In the genomic region with DNA sequence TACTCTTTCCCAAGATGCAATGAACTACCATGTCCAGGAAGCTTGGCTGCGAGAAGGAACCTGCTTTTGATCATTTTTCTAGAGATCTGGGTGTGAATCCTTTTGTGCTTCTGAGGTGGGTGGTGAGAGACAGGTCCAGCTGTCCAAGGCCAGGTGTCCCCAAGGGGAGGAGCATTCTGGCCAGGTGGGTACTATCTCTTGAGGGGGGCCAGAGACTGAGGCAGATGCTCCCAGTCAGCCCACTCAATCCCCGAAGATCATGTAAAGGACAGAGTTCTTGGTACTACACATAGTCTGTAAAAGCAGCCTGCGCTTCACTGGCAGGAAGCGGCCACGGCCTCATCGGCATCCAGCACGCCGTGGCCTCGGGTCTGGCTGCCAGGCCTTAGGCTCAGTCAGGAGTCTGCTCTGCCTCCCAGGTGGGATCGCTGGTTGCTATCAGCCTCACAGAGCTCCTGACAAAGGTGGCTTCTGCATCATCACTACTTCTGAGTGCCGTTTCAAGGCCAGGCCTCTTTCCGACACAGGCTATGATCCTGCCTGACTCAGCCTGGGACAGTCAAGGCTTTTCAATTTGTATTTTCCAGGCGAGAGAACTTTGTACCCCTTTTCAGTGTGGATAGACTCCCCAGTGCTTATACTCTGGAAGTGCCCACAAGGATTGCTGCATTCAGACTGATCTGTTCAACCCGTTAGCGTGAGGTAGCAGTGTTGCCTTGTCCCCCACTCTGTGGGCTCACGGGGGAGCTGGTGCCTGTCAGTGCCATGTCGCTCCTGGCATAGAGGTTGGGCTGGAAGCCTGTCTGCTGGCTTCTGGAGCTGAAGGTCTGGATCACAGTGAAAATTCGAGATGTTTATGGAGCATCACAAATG, we compare ENCODE assay signal across 1 cellular context.
TF ChIP-seq lines count a peak whose summit lies in the region.

No MANE protein-coding gene starts in this region.

TF ChIP-seq in HepG2, 621 proteins besides CTCF, POLR2A, EP300 and RAD21 (continued from another document and continues in another):
- TF ChIP-seq, protein P1, sequence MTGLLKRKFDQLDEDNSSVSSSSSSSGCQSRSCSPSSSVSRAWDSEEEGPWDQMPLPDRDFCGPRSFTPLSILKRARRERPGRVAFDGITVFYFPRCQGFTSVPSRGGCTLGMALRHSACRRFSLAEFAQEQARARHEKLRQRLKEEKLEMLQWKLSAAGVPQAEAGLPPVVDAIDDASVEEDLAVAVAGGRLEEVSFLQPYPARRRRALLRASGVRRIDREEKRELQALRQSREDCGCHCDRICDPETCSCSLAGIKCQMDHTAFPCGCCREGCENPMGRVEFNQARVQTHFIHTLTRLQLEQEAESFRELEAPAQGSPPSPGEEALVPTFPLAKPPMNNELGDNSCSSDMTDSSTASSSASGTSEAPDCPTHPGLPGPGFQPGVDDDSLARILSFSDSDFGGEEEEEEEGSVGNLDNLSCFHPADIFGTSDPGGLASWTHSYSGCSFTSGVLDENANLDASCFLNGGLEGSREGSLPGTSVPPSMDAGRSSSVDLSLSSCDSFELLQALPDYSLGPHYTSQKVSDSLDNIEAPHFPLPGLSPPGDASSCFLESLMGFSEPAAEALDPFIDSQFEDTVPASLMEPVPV (CRISPR knock-in tag; IDR thresholded peaks at IDR 0.05): no peak; the same call in 1 of the 2 replicates
- no peak for TF ChIP-seq DPF2 (CRISPR knock-in tag; IDR thresholded peaks at IDR 0.05; ENCODE audit: borderline replicate concordance, low read depth)
- TF ChIP-seq ZFP36L1 (CRISPR knock-in tag; IDR thresholded peaks at IDR 0.05): no peak
- no peak for TF ChIP-seq ZNF557 (CRISPR knock-in tag; IDR thresholded peaks at IDR 0.05)
- TF ChIP-seq, protein P2, sequence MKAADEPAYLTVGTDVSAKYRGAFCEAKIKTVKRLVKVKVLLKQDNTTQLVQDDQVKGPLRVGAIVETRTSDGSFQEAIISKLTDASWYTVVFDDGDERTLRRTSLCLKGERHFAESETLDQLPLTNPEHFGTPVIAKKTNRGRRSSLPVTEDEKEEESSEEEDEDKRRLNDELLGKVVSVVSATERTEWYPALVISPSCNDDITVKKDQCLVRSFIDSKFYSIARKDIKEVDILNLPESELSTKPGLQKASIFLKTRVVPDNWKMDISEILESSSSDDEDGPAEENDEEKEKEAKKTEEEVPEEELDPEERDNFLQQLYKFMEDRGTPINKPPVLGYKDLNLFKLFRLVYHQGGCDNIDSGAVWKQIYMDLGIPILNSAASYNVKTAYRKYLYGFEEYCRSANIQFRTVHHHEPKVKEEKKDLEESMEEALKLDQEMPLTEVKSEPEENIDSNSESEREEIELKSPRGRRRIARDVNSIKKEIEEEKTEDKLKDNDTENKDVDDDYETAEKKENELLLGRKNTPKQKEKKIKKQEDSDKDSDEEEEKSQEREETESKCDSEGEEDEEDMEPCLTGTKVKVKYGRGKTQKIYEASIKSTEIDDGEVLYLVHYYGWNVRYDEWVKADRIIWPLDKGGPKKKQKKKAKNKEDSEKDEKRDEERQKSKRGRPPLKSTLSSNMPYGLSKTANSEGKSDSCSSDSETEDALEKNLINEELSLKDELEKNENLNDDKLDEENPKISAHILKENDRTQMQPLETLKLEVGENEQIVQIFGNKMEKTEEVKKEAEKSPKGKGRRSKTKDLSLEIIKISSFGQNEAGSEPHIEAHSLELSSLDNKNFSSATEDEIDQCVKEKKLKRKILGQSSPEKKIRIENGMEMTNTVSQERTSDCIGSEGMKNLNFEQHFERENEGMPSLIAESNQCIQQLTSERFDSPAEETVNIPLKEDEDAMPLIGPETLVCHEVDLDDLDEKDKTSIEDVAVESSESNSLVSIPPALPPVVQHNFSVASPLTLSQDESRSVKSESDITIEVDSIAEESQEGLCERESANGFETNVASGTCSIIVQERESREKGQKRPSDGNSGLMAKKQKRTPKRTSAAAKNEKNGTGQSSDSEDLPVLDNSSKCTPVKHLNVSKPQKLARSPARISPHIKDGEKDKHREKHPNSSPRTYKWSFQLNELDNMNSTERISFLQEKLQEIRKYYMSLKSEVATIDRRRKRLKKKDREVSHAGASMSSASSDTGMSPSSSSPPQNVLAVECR (CRISPR knock-in tag; IDR thresholded peaks at IDR 0.05; ENCODE audit: borderline replicate concordance): peak; percentile 45; the same call in 1 of the 2 replicates
- peak; percentile 58 for TF ChIP-seq SAP130 (CRISPR knock-in tag; IDR thresholded peaks at IDR 0.05; ENCODE audit: low read depth)
- no peak for TF ChIP-seq ZNF180 (CRISPR knock-in tag; IDR thresholded peaks at IDR 0.05; ENCODE audit: borderline replicate concordance, low read depth)
- no peak for TF ChIP-seq ZNF589 (CRISPR knock-in tag; conservative IDR thresholded peaks at IDR 0.05)
- TF ChIP-seq ESRRA (CRISPR knock-in tag; IDR thresholded peaks at IDR 0.05; ENCODE audit: low read depth): no peak
- TF ChIP-seq ZNF430 (CRISPR knock-in tag; IDR thresholded peaks at IDR 0.05): no peak
- TF ChIP-seq, protein P3, sequence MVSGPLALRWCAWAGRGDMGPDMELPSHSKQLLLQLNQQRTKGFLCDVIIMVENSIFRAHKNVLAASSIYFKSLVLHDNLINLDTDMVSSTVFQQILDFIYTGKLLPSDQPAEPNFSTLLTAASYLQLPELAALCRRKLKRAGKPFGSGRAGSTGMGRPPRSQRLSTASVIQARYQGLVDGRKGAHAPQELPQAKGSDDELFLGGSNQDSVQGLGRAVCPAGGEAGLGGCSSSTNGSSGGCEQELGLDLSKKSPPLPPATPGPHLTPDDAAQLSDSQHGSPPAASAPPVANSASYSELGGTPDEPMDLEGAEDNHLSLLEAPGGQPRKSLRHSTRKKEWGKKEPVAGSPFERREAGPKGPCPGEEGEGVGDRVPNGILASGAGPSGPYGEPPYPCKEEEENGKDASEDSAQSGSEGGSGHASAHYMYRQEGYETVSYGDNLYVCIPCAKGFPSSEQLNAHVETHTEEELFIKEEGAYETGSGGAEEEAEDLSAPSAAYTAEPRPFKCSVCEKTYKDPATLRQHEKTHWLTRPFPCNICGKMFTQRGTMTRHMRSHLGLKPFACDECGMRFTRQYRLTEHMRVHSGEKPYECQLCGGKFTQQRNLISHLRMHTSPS (CRISPR knock-in tag; IDR thresholded peaks at IDR 0.05; ENCODE audit: low read depth): peak; percentile 65; the same call in 1 of the 2 replicates
- TF ChIP-seq RBAK (CRISPR knock-in tag; IDR thresholded peaks at IDR 0.05): no peak
- no peak for TF ChIP-seq GLI4 (CRISPR knock-in tag; IDR thresholded peaks at IDR 0.05; ENCODE audit: borderline replicate concordance)
- no peak for TF ChIP-seq NFIC (IDR thresholded peaks at IDR 0.05; ENCODE audit: low read length)
- TF ChIP-seq, protein P4, sequence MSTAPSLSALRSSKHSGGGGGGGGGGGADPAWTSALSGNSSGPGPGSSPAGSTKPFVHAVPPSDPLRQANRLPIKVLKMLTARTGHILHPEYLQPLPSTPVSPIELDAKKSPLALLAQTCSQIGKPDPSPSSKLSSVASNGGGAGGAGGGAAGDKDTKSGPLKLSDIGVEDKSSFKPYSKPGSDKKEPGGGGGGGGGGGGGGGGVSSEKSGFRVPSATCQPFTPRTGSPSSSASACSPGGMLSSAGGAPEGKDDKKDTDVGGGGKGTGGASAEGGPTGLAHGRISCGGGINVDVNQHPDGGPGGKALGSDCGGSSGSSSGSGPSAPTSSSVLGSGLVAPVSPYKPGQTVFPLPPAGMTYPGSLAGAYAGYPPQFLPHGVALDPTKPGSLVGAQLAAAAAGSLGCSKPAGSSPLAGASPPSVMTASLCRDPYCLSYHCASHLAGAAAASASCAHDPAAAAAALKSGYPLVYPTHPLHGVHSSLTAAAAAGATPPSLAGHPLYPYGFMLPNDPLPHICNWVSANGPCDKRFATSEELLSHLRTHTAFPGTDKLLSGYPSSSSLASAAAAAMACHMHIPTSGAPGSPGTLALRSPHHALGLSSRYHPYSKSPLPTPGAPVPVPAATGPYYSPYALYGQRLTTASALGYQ (CRISPR knock-in tag; IDR thresholded peaks at IDR 0.05): no peak
- no peak for TF ChIP-seq ZNF572 (CRISPR knock-in tag; IDR thresholded peaks at IDR 0.05)
- no peak for TF ChIP-seq TRIM24 (CRISPR knock-in tag; IDR thresholded peaks at IDR 0.05)
- no peak for TF ChIP-seq TCF7L2 (IDR thresholded peaks at IDR 0.05; ENCODE audit: low read depth, low read length)
- TF ChIP-seq ZNF460 (CRISPR knock-in tag; IDR thresholded peaks at IDR 0.05; ENCODE audit: borderline replicate concordance): no peak
- TF ChIP-seq SAFB2 (CRISPR knock-in tag; IDR thresholded peaks at IDR 0.05; ENCODE audit: borderline replicate concordance, low read depth): no peak
- no peak for TF ChIP-seq SMAD3 (CRISPR knock-in tag; IDR thresholded peaks at IDR 0.05)
- TF ChIP-seq RFXANK (CRISPR knock-in tag; IDR thresholded peaks at IDR 0.05): no peak
- no peak for TF ChIP-seq ZNF234 (CRISPR knock-in tag; conservative IDR thresholded peaks at IDR 0.05)
- no peak for TF ChIP-seq KLF15 (CRISPR knock-in tag; IDR thresholded peaks at IDR 0.05; ENCODE audit: borderline replicate concordance)
- TF ChIP-seq DNMT1 (CRISPR knock-in tag; IDR thresholded peaks at IDR 0.05): no peak
- no peak for TF ChIP-seq DNMT3B (CRISPR knock-in tag; conservative IDR thresholded peaks at IDR 0.05)
- no peak; the same call in 1 of the 2 replicates for TF ChIP-seq STAG1 (CRISPR knock-in tag; IDR thresholded peaks at IDR 0.05)
- TF ChIP-seq, protein P5, sequence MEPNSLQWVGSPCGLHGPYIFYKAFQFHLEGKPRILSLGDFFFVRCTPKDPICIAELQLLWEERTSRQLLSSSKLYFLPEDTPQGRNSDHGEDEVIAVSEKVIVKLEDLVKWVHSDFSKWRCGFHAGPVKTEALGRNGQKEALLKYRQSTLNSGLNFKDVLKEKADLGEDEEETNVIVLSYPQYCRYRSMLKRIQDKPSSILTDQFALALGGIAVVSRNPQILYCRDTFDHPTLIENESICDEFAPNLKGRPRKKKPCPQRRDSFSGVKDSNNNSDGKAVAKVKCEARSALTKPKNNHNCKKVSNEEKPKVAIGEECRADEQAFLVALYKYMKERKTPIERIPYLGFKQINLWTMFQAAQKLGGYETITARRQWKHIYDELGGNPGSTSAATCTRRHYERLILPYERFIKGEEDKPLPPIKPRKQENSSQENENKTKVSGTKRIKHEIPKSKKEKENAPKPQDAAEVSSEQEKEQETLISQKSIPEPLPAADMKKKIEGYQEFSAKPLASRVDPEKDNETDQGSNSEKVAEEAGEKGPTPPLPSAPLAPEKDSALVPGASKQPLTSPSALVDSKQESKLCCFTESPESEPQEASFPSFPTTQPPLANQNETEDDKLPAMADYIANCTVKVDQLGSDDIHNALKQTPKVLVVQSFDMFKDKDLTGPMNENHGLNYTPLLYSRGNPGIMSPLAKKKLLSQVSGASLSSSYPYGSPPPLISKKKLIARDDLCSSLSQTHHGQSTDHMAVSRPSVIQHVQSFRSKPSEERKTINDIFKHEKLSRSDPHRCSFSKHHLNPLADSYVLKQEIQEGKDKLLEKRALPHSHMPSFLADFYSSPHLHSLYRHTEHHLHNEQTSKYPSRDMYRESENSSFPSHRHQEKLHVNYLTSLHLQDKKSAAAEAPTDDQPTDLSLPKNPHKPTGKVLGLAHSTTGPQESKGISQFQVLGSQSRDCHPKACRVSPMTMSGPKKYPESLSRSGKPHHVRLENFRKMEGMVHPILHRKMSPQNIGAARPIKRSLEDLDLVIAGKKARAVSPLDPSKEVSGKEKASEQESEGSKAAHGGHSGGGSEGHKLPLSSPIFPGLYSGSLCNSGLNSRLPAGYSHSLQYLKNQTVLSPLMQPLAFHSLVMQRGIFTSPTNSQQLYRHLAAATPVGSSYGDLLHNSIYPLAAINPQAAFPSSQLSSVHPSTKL (CRISPR knock-in tag; IDR thresholded peaks at IDR 0.05): peak; percentile 58
- peak; percentile 61 for TF ChIP-seq ZNF331 (CRISPR knock-in tag; IDR thresholded peaks at IDR 0.05)
- no peak for TF ChIP-seq ZNF773 (CRISPR knock-in tag; IDR thresholded peaks at IDR 0.05; ENCODE audit: borderline replicate concordance)
- TF ChIP-seq, protein P6, sequence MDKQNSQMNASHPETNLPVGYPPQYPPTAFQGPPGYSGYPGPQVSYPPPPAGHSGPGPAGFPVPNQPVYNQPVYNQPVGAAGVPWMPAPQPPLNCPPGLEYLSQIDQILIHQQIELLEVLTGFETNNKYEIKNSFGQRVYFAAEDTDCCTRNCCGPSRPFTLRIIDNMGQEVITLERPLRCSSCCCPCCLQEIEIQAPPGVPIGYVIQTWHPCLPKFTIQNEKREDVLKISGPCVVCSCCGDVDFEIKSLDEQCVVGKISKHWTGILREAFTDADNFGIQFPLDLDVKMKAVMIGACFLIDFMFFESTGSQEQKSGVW (CRISPR knock-in tag; IDR thresholded peaks at IDR 0.05; ENCODE audit: borderline replicate concordance): no peak
- TF ChIP-seq FOXK1 (CRISPR knock-in tag; IDR thresholded peaks at IDR 0.05; ENCODE audit: borderline replicate concordance, low read depth): no peak
- no peak for TF ChIP-seq GZF1 (CRISPR knock-in tag; IDR thresholded peaks at IDR 0.05)
- no peak for TF ChIP-seq ZNF256 (CRISPR knock-in tag; conservative IDR thresholded peaks at IDR 0.05)
- TF ChIP-seq, protein P7, sequence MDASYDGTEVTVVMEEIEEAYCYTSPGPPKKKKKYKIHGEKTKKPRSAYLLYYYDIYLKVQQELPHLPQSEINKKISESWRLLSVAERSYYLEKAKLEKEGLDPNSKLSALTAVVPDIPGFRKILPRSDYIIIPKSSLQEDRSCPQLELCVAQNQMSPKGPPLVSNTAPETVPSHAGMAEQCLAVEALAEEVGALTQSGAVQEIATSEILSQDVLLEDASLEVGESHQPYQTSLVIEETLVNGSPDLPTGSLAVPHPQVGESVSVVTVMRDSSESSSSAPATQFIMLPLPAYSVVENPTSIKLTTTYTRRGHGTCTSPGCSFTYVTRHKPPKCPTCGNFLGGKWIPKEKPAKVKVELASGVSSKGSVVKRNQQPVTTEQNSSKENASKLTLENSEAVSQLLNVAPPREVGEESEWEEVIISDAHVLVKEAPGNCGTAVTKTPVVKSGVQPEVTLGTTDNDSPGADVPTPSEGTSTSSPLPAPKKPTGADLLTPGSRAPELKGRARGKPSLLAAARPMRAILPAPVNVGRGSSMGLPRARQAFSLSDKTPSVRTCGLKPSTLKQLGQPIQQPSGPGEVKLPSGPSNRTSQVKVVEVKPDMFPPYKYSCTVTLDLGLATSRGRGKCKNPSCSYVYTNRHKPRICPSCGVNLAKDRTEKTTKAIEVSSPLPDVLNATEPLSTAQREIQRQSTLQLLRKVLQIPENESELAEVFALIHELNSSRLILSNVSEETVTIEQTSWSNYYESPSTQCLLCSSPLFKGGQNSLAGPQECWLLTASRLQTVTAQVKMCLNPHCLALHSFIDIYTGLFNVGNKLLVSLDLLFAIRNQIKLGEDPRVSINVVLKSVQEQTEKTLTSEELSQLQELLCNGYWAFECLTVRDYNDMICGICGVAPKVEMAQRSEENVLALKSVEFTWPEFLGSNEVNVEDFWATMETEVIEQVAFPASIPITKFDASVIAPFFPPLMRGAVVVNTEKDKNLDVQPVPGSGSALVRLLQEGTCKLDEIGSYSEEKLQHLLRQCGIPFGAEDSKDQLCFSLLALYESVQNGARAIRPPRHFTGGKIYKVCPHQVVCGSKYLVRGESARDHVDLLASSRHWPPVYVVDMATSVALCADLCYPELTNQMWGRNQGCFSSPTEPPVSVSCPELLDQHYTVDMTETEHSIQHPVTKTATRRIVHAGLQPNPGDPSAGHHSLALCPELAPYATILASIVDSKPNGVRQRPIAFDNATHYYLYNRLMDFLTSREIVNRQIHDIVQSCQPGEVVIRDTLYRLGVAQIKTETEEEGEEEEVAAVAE (CRISPR knock-in tag; IDR thresholded peaks at IDR 0.05; ENCODE audit: borderline replicate concordance): no peak
- no peak for TF ChIP-seq ZNF343 (CRISPR knock-in tag; IDR thresholded peaks at IDR 0.05)
- no peak for TF ChIP-seq CC2D1A (CRISPR knock-in tag; IDR thresholded peaks at IDR 0.05)
- TF ChIP-seq MATR3 (CRISPR knock-in tag; IDR thresholded peaks at IDR 0.05): no peak
- no peak for TF ChIP-seq SNAI1 (CRISPR knock-in tag; IDR thresholded peaks at IDR 0.05; ENCODE audit: borderline replicate concordance)
- TF ChIP-seq ARNT (IDR thresholded peaks at IDR 0.05): no peak
- TF ChIP-seq ZNF790 (CRISPR knock-in tag; IDR thresholded peaks at IDR 0.05; ENCODE audit: borderline replicate concordance): no peak
- TF ChIP-seq ZNF549 (CRISPR knock-in tag; IDR thresholded peaks at IDR 0.05): no peak
- TF ChIP-seq ZNF878 (CRISPR knock-in tag; IDR thresholded peaks at IDR 0.05): no peak
- TF ChIP-seq ZMYM3 (CRISPR knock-in tag; IDR thresholded peaks at IDR 0.05): no peak
